In the genomic region with DNA sequence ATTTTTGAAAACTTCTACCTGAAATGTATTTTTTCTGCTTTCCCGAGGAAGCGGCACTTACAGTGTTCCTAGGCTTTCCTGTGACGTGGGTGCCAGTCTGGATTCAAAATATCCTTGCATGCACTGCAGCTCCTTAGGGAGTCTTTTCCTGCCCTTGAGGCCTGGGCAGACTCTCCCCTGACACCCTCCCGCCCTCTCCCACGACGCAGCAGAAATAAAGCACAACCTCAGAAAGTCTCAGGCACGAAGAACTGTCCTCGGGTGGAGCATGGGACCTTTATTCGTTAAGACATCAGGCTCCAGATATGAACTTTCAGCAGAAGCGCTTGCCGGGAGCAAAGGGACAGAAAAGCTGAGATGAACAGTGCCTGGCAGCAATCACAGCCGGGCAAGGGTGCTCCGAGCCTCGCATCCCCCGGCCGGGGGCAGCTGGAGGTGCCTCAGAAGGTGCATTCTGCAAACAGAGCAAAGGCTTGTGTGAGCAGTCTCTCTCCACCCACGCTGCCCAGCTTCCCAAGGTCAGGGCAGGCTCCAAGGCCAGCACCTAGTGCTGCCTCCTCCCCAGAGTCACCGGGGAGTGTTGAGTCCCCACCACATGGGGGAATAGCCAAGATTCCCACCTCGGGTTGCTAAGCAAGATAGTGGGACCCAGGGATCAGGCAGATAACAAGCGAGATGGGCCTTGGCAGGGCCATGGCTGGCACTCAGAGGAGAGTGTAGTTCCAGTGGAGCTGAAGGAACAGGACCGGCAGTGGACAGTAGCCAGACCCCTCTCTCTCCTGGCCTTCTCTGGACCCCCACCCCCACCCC, we compare ENCODE assay signal across 21 cellular contexts. TPM values are rescaled to one million over a fixed set of nuclear protein-coding genes. Genes with fewer than 3 reads are reported as not detected.
DNase-seq lines count a peak whose midpoint lies in the region; ATAC-seq and TF ChIP-seq lines count a peak whose summit lies in the region.
"Had no signal": no experiment of that assay in that cellular context is flagged by ENCODE, and none has a peak within 500 bp of the region (broad histone marks: within the 10 kb centered on the region; RNA-seq: fewer than 3 reads in every experiment).

No MANE protein-coding gene starts in this region.

- peaks cover 18% of the 10 kb centered on the region for H3K4me1 ChIP-seq in upper lobe of right lung
- H3K4me1 ChIP-seq: A549 had no signal

- peak overlapping the region; percentile 18 for H3K27ac Mint-ChIP-seq in osteocyte (ENCODE audit: unreplicated experiment)

- no peaks in the 10 kb centered on the region for H3K9me3 ChIP-seq in upper lobe of right lung
- H3K9me3 ChIP-seq: A549, left lung, uterus had no signal

- H3K36me3 Mint-ChIP-seq in osteocyte (ENCODE audit: unreplicated experiment) = no peaks in the 10 kb centered on the region
- H3K36me3 Mint-ChIP-seq: IgD-negative memory B cell had no signal

- peaks cover 7% of the 10 kb centered on the region for H3K27me3 ChIP-seq in upper lobe of right lung

- H3K4me3 ChIP-seq in coronary artery (no peak overlapping the region), upper lobe of right lung (no peak overlapping the region)
- H3K4me3 ChIP-seq: A549, left lung, uterus had no signal

- no peak overlapping the region for H3K27ac ChIP-seq in coronary artery
- H3K27ac ChIP-seq in upper lobe of right lung = no peak overlapping the region
- H3K27ac ChIP-seq: A549, left lung, uterus had no signal

- H3K36me3 ChIP-seq in upper lobe of right lung = no peaks in the 10 kb centered on the region
- H3K36me3 ChIP-seq: left lung, uterus had no signal

- DNase-seq in NCI-H345 (lab: John Stamatoyannopoulos, UW) = peak; percentile 44
- no peak for DNase-seq in NCI-H345 treated with DMSO at 0.1 percent for 48 hours (lab: John Stamatoyannopoulos, UW; ENCODE audit: unreplicated experiment)
- DNase-seq in D341Med (ENCODE audit: low spot score) = peak; percentile 58
- DNase-seq in coronary artery (ENCODE audit: low spot score) = peak; percentile 71
- DNase-seq in osteocyte (ENCODE audit: extremely low spot score, unreplicated experiment) = peak; percentile 79
- no peak for DNase-seq in upper lobe of right lung
- no peak for DNase-seq in GM19238 (ENCODE audit: insufficient read length, low spot score)
- DNase-seq: activated CD4-positive, alpha-beta T cell treated with anti-CD3 and anti-CD28 coated beads for 1 hour; activated gamma-delta T cell; GF-D8; NCI-H187 treated with DMSO at 0.1 percent for 48 hours; NCI-H446; stimulated activated CD4-positive, alpha-beta T cell treated with anti-CD3 and anti-CD28 coated beads, Interleukin-12 subunit alpha, Interleukin-12 subunit beta, amount 100 ng/mL, for 4 hours; T1000 had no signal

- ATAC-seq in upper lobe of right lung = no peak
- no peak for ATAC-seq in GM18858 (IDR thresholded peaks at IDR 0.05; ENCODE audit: unreplicated experiment)
- ATAC-seq: A549, left lung had no signal

- H3K9me3 Mint-ChIP-seq in osteocyte (ENCODE audit: unreplicated experiment) = no peaks in the 10 kb centered on the region
- H3K9me3 Mint-ChIP-seq: IgD-negative memory B cell had no signal

- H3K27me3 Mint-ChIP-seq in osteocyte (ENCODE audit: unreplicated experiment) = peaks cover under 1% of the 10 kb centered on the region

- intact Hi-C loops in upper lobe of right lung (cut with DNase I) = no loop called here

- H3K4me1 Mint-ChIP-seq in osteocyte (ENCODE audit: unreplicated experiment) = peaks cover 64% of the 10 kb centered on the region

- no peak overlapping the region for H3K4me3 Mint-ChIP-seq in osteocyte (ENCODE audit: unreplicated experiment)
- H3K4me3 Mint-ChIP-seq: IgD-negative memory B cell had no signal

- TF ChIP-seq CTCF in coronary artery (IDR thresholded peaks at IDR 0.05) = no peak
- no peak for TF ChIP-seq CTCF in osteocyte (IDR thresholded peaks at IDR 0.05)
- TF ChIP-seq CTCF in upper lobe of right lung (IDR thresholded peaks at IDR 0.05) = no peak

RNA-seq across cellular contexts. Expression of a gene that starts 3.2 kb away (rescaled TPM):
- total RNA-seq in osteocyte (46.1 and 50.3 TPM in 2 replicates), upper lobe of right lung (19.6 TPM)
- total RNA-seq: mononuclear cell had no signal

RNA-seq across cellular contexts. Expression of a gene that starts 38.8 kb away (rescaled TPM):
- total RNA-seq in osteocyte = not detected in 2 replicates
- not detected for total RNA-seq in upper lobe of right lung
- total RNA-seq: left lung, mononuclear cell, renal cortical epithelial cell, uterus had no signal

RNA-seq across cellular contexts. Expression of a gene that starts 54.3 kb away (rescaled TPM):
- total RNA-seq in osteocyte (not detected in 2 replicates), upper lobe of right lung (not detected)
- total RNA-seq: left lung, mononuclear cell, renal cortical epithelial cell, uterus had no signal

Comparison
In these comparisons a context has a peak if more than half of its experiments do, and no peak if none do; other contexts are left out.
1. DNase-seq: peak in NCI-H345 (single experiment), D341Med (single experiment), coronary artery (single experiment) and osteocyte (single experiment); none in NCI-H345 treated with DMSO at 0.1 percent for 48 hours (single experiment), upper lobe of right lung (single experiment) and GM19238 (single experiment).